11 cellular contexts compared by ENCODE assay signal in the genomic region with DNA sequence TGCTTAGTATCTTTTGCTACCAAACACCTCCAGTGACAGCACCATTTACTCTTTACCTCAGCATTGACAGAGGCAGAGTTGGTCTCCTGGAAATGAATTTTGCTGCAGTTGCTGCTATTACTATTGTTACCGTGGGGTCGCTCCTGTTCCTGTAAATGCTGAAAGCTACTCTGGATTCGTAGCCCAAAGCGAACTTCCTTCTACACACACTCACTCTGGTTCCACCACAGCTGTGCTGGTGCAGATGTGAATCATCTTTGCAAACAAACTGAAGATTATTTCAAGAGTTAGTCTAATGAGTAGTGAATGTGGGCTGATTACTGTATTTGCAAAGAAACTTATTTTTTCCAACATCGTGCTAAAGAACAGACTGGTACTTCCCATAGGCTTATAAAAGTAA.
A peak's percentile ranks its signal among the peaks of the same experiment; 100 is the strongest.
DNase-seq lines count a peak whose midpoint lies in the region; ATAC-seq and TF ChIP-seq lines count a peak whose summit lies in the region.
"Had no signal": no experiment of that assay in that cellular context is flagged by ENCODE, and none has a peak within 500 bp of the region (broad histone marks: within the 10 kb centered on the region; RNA-seq: fewer than 3 reads in every experiment).

No MANE protein-coding gene starts in this region.

- no peak overlapping the region for H4K91ac ChIP-seq in mesenchymal stem cell (ENCODE audit: low read length)

- no peak overlapping the region for H3K14ac ChIP-seq in mesenchymal stem cell (ENCODE audit: low read length in 2 of 2)

- ATAC-seq in HG02884 (IDR thresholded peaks at IDR 0.05; ENCODE audit: unreplicated experiment) (peak; percentile 41), HG02885 (IDR thresholded peaks at IDR 0.05; ENCODE audit: poor library complexity, unreplicated experiment) (no peak)

- no peaks in the 10 kb centered on the region for H3K9me3 Mint-ChIP-seq in activated T-helper 2 cell treated with anti-CD3 and anti-CD28 coated beads, Interferon-gamma antibody, Interleukin-2, Interleukin-4, amounts not matched to agents 10 μg/mL and 5 μg/mL and 100 μg/mL, durations not matched to agents 14 hours and 24 hours and 36 hours

- peaks cover 3% of the 10 kb centered on the region for H3K4me1 ChIP-seq in mesenchymal stem cell (ENCODE audit: control insufficient read depth, insufficient read depth, low read depth, low read length)

- no peak overlapping the region for H2BK120ac ChIP-seq in mesenchymal stem cell (ENCODE audit: low read depth, low read length)

- H3K27ac ChIP-seq in mesenchymal stem cell (ENCODE audit: low read length, poor library complexity, severe bottlenecking) (no peak overlapping the region), coronary artery (no peak overlapping the region)

- no peaks in the 10 kb centered on the region for H3K36me3 ChIP-seq in mesenchymal stem cell (ENCODE audit: control insufficient read depth in 1 of 2, insufficient read depth in 2 of 2, low read depth in 1 of 2, low read length in 2 of 2)

- H3K23ac ChIP-seq in mesenchymal stem cell (ENCODE audit: low read length in 2 of 2) = no peak overlapping the region

- H3K4me2 ChIP-seq in mesenchymal stem cell (ENCODE audit: low read length, poor library complexity, severe bottlenecking) = no peak overlapping the region

- no peak overlapping the region for H2AK5ac ChIP-seq in mesenchymal stem cell (ENCODE audit: low read length, severe bottlenecking)

- peaks cover 16% of the 10 kb centered on the region for H3K27me3 Mint-ChIP-seq in activated T-helper 2 cell treated with anti-CD3 and anti-CD28 coated beads, Interferon-gamma antibody, Interleukin-2, Interleukin-4, amounts not matched to agents 10 μg/mL and 5 μg/mL and 100 μg/mL, durations not matched to agents 14 hours and 24 hours and 36 hours (ENCODE audit: low read depth)

- H3K27me3 ChIP-seq in mesenchymal stem cell (ENCODE audit: control insufficient read depth in 1 of 2, insufficient read depth in 1 of 2, low read length in 2 of 2) = no peaks in the 10 kb centered on the region

- H3K27ac Mint-ChIP-seq in activated T-helper 2 cell treated with anti-CD3 and anti-CD28 coated beads, Interferon-gamma antibody, Interleukin-2, Interleukin-4, amounts not matched to agents 10 μg/mL and 5 μg/mL and 100 μg/mL, durations not matched to agents 14 hours and 24 hours and 36 hours = no peak overlapping the region

- no peak overlapping the region for H2BK5ac ChIP-seq in mesenchymal stem cell (ENCODE audit: low read depth, low read length, poor library complexity, severe bottlenecking)

- H3K9me3 ChIP-seq in mesenchymal stem cell (ENCODE audit: control insufficient read depth, low read length) = no peaks in the 10 kb centered on the region

- no peak overlapping the region for H4K8ac ChIP-seq in mesenchymal stem cell (ENCODE audit: low read length)

- no peaks in the 10 kb centered on the region for H3K36me3 Mint-ChIP-seq in activated T-helper 2 cell treated with anti-CD3 and anti-CD28 coated beads, Interferon-gamma antibody, Interleukin-2, Interleukin-4, amounts not matched to agents 10 μg/mL and 5 μg/mL and 100 μg/mL, durations not matched to agents 14 hours and 24 hours and 36 hours (ENCODE audit: low read depth)

- intact Hi-C loops in activated T-helper 2 cell treated with anti-CD3 and anti-CD28 coated beads, Interferon-gamma antibody, Interleukin-2, Interleukin-4, amounts not matched to agents 10 μg/mL and 5 μg/mL and 100 μg/mL, durations not matched to agents 14 hours and 24 hours and 36 hours (cut with micrococcal nuclease) = no loop called here

- 33% methylated on average over 3 of the region's 5 CpGs for WGBS in mesenchymal stem cell

- TF ChIP-seq CTCF in GM12865 (IDR thresholded peaks at IDR 0.05; ENCODE audit: insufficient read depth, low read depth, low read length, missing control alignments) (peak; percentile 20), coronary artery (IDR thresholded peaks at IDR 0.05) (no peak)

- no peak overlapping the region for H3K18ac ChIP-seq in mesenchymal stem cell (ENCODE audit: low read depth in 1 of 2, low read length in 2 of 2)

- H2BK12ac ChIP-seq in mesenchymal stem cell (ENCODE audit: low read length in 2 of 2) = no peak overlapping the region

- H2BK15ac ChIP-seq in mesenchymal stem cell (ENCODE audit: low read depth, poor library complexity, severe bottlenecking) = no peak overlapping the region

- H3K4ac ChIP-seq in mesenchymal stem cell (ENCODE audit: low read depth in 1 of 2, low read length in 2 of 2) = no peak overlapping the region

- H2AFZ ChIP-seq in mesenchymal stem cell (ENCODE audit: low read depth, low read length) = no peak overlapping the region

- H3K79me1 ChIP-seq in mesenchymal stem cell (replicated peaks; ENCODE audit: low read length, poor library complexity, severe bottlenecking) = no peaks in the 10 kb centered on the region

- no peak overlapping the region for H3K4me3 ChIP-seq in GM12865 (ENCODE audit: low read depth, low read length)
- no peak overlapping the region for H3K4me3 ChIP-seq in mesenchymal stem cell (ENCODE audit: insufficient read depth in 1 of 2, low read depth in 1 of 2, low read length in 2 of 2)
- no peak overlapping the region for H3K4me3 ChIP-seq in coronary artery

- no peak overlapping the region for H3K9ac ChIP-seq in mesenchymal stem cell (ENCODE audit: low read length)

- H3K4me3 Mint-ChIP-seq in activated T-helper 2 cell treated with anti-CD3 and anti-CD28 coated beads, Interferon-gamma antibody, Interleukin-2, Interleukin-4, amounts not matched to agents 10 μg/mL and 5 μg/mL and 100 μg/mL, durations not matched to agents 14 hours and 24 hours and 36 hours (ENCODE audit: low read depth) = no peak overlapping the region

- peak; percentile 80 for DNase-seq in GM12865 (ENCODE audit: low read depth)
- DNase-seq in SIG-M5 treated with dmso at 0.1 percent for 504 hours (lab: John Stamatoyannopoulos, UW; ENCODE audit: unreplicated experiment) = peak; percentile 81
- peak; percentile 82 for DNase-seq in mesenchymal stem cell
- DNase-seq in coronary artery (ENCODE audit: low spot score) = no peak
- DNase-seq in activated T-helper 2 cell treated with anti-CD3 and anti-CD28 coated beads, Interferon-gamma antibody, Interleukin-2, Interleukin-4, amounts not matched to agents 10 μg/mL and 5 μg/mL and 100 μg/mL, durations not matched to agents 14 hours and 24 hours and 36 hours (ENCODE audit: low spot score) = no peak
- no peak for DNase-seq in cerebellar cortex (ENCODE audit: low spot score)
- DNase-seq: activated effector memory CD4-positive, alpha-beta T cell treated with anti-CD3 and anti-CD28 coated beads, Interleukin-2, amount 50 U/mL, for 16 hours; NCI-H2227 treated with DMSO at 0.1 percent for 48 hours; stimulated activated CD4-positive, alpha-beta T cell treated with anti-CD3 and anti-CD28 coated beads, Interleukin-12 subunit alpha, Interleukin-12 subunit beta, amount 100 ng/mL, for 4 hours had no signal

- H3K4me1 Mint-ChIP-seq in activated T-helper 2 cell treated with anti-CD3 and anti-CD28 coated beads, Interferon-gamma antibody, Interleukin-2, Interleukin-4, amounts not matched to agents 10 μg/mL and 5 μg/mL and 100 μg/mL, durations not matched to agents 14 hours and 24 hours and 36 hours (ENCODE audit: low read depth) = no peaks in the 10 kb centered on the region

Comparison
In these comparisons a context has a peak if more than half of its experiments do, and no peak if none do; other contexts are left out.
1. DNase-seq: peak in GM12865 (single experiment), SIG-M5 treated with dmso at 0.1 percent for 504 hours (single experiment) and mesenchymal stem cell (single experiment); none in coronary artery (single experiment), activated T-helper 2 cell treated with anti-CD3 and anti-CD28 coated beads, Interferon-gamma antibody, Interleukin-2, Interleukin-4, amounts not matched to agents 10 μg/mL and 5 μg/mL and 100 μg/mL, durations not matched to agents 14 hours and 24 hours and 36 hours (single experiment) and cerebellar cortex (single experiment).